In the genomic region with DNA sequence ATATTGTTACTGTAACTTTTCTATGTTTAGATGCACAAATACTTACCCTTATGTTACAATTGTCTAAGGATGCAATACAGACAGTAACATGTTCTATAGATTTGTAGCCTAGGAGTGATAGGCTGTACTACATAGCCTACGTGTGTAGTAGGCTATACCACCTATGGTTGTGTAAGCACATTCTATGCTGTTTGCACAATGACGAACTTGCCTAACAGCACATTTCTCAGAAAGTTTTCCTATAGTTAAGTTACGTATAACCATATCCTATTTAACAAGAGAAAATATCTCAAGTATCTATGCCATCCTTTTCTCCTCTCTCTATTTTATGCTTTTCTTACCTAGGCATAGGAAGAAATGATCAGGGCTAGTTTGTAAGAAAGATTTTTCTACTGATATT, we compare ENCODE assay signal across 37 cellular contexts.
DNase-seq lines count a peak whose midpoint lies in the region; ATAC-seq, FAIRE-seq and TF ChIP-seq lines count a peak whose summit lies in the region.
"Had no signal": no experiment of that assay in that cellular context is flagged by ENCODE, and none has a peak within 500 bp of the region (broad histone marks: within the 10 kb centered on the region; RNA-seq: fewer than 3 reads in every experiment).

No MANE protein-coding gene starts in this region.

- no peak overlapping the region for H4K12ac ChIP-seq in trophoblast cell (ENCODE audit: low read depth, low read length)

- no peak overlapping the region for H2BK12ac ChIP-seq in trophoblast cell (ENCODE audit: low read length)

- H3K27me3 ChIP-seq in astrocyte (ENCODE audit: insufficient read depth, low read length) (no peaks in the 10 kb centered on the region), pancreas (peaks cover 0 to 17% (median 0%) of the 10 kb centered on the region in 4 donors), trophoblast cell (ENCODE audit: insufficient read depth, low read length) (no peaks in the 10 kb centered on the region)
- H3K27me3 ChIP-seq: BE2C had no signal

- no peaks in the 10 kb centered on the region for H3K79me2 ChIP-seq in astrocyte (ENCODE audit: insufficient read depth, low read length)
- H3K79me2 ChIP-seq in trophoblast cell (ENCODE audit: control insufficient read depth, insufficient read depth, low read length, poor library complexity), result no peaks in the 10 kb centered on the region

- no peak overlapping the region for H4K91ac ChIP-seq in trophoblast cell (ENCODE audit: low read depth, low read length)

- no peak overlapping the region for H3K23ac ChIP-seq in trophoblast cell (ENCODE audit: low read length)

- no peak overlapping the region for H3K4me3 Mint-ChIP-seq in astrocyte (ENCODE audit: unreplicated experiment)
- H3K4me3 Mint-ChIP-seq in HFFc6, result no peak overlapping the region
- H3K4me3 Mint-ChIP-seq: B cell; CD14-positive monocyte; CD4-positive, alpha-beta memory T cell; CD4-positive, alpha-beta T cell; CD4-positive, CD25-positive, alpha-beta regulatory T cell; CD8-positive, alpha-beta memory T cell; CD8-positive, alpha-beta T cell had no signal

- H2BK5ac ChIP-seq in trophoblast cell (ENCODE audit: low read depth, low read length, poor library complexity), result no peak overlapping the region

- whole genome bisulfite sequencing in pancreas, 2 donors, result 62 to 65% methylated on average over 3 of the region's 3 CpGs
- no CpG with 5 or more reads among the region's 3 CpGs for WGBS in trophoblast cell (ENCODE audit: extremely low coverage, insufficient coverage, insufficient read length)

- H4K8ac ChIP-seq in trophoblast cell (ENCODE audit: low read depth, low read length), result no peak overlapping the region

- no peak overlapping the region for H3K9ac ChIP-seq in astrocyte (ENCODE audit: low read length)
- no peak overlapping the region for H3K9ac ChIP-seq in trophoblast cell (ENCODE audit: low read length)
- H3K9ac ChIP-seq: BLaER1; BLaER1 treated with 17β-estradiol and CSF1 and Interleukin-3, amounts not matched to agents 10 nM and 100 nM had no signal

- TF ChIP-seq CTCF in astrocyte (IDR thresholded peaks at IDR 0.05; ENCODE audit: insufficient read depth, low read depth, low read length), result no peak
- no peak for TF ChIP-seq CTCF in pancreas (IDR thresholded peaks at IDR 0.05)
- TF ChIP-seq CTCF in HFFc6 (IDR thresholded peaks at IDR 0.05), result no peak

- H4K20me1 ChIP-seq in astrocyte (ENCODE audit: insufficient read depth, low read length), result no peaks in the 10 kb centered on the region
- H4K20me1 ChIP-seq: BLaER1; BLaER1 treated with 17β-estradiol and CSF1 and Interleukin-3, amounts not matched to agents 10 nM and 100 nM had no signal

- H3K27me3 Mint-ChIP-seq in astrocyte (ENCODE audit: low read depth, unreplicated experiment) (no peaks in the 10 kb centered on the region), HFFc6 (ENCODE audit: insufficient read depth) (no peaks in the 10 kb centered on the region)
- H3K27me3 Mint-ChIP-seq: B cell; CD4-positive, alpha-beta memory T cell; CD4-positive, alpha-beta T cell; CD4-positive, CD25-positive, alpha-beta regulatory T cell had no signal

- H3K9me3 Mint-ChIP-seq in astrocyte (ENCODE audit: unreplicated experiment) (no peaks in the 10 kb centered on the region), HFFc6 (0 out of 2 replicates have a peak, but pooled peaks cover 5% of the 10 kb centered on the region)

- H3K36me3 Mint-ChIP-seq in astrocyte (ENCODE audit: low read depth, unreplicated experiment) (no peaks in the 10 kb centered on the region), HFFc6 (ENCODE audit: low read depth) (no peaks in the 10 kb centered on the region)
- H3K36me3 Mint-ChIP-seq: CD14-positive monocyte; CD4-positive, alpha-beta memory T cell; CD4-positive, CD25-positive, alpha-beta regulatory T cell; CD8-positive, alpha-beta memory T cell; CD8-positive, alpha-beta T cell had no signal

- H3K4me2 ChIP-seq in astrocyte (ENCODE audit: low read length) (no peak overlapping the region), trophoblast cell (ENCODE audit: low read length) (no peak overlapping the region)
- H3K4me2 ChIP-seq: A549; BLaER1; BLaER1 treated with 17β-estradiol and CSF1 and Interleukin-3, amounts not matched to agents 10 nM and 100 nM had no signal

- no peak for TF ChIP-seq POLR2A in GM12891 (IDR thresholded peaks at IDR 0.05; ENCODE audit: low read depth, low read length)

- H3K18ac ChIP-seq in trophoblast cell (ENCODE audit: low read length), result no peak overlapping the region

- DNase-seq in GM12891 (ENCODE audit: insufficient read length, low spot score), result no peak
- no peak for DNase-seq in astrocyte (ENCODE audit: low read depth)
- DNase-seq in pancreas, result no peak
- DNase-seq in trophoblast cell, result peak; percentile 66 to 90
- DNase-seq in epidermal melanocyte (ENCODE audit: insufficient read length, low spot score), result no peak
- DNase-seq in iPS-NIHi11 (ENCODE audit: low spot score), result no peak
- no peak for DNase-seq in posterior cingulate gyrus
- no peak for DNase-seq in HFFc6
- DNase-seq: 8988T; ACHN; AML-193; BE2C; C1 segment of cervical spinal cord; Caco-2; Calu3; CD4-positive, alpha-beta memory T cell; CD4-positive, alpha-beta T cell; CD4-positive, CD25-positive, alpha-beta regulatory T cell; CD8-positive, alpha-beta memory T cell; CD8-positive, alpha-beta T cell; COR-L47; DMS 273 treated with DMSO at 0.1 percent for 48 hours; DMS153; DMS53; DMS79; DMS79 treated with DMSO at 0.1 percent for 48 hours; DND-41; EL had no signal

- H2AK5ac ChIP-seq in trophoblast cell (ENCODE audit: low read length), result no peak overlapping the region

- H3K36me3 ChIP-seq in astrocyte (ENCODE audit: insufficient read depth, low read length) (no peaks in the 10 kb centered on the region), pancreas (no peaks in the 10 kb centered on the region), trophoblast cell (ENCODE audit: control insufficient read depth in 1 of 2, insufficient read depth in 2 of 2, low read length in 2 of 2) (no peaks in the 10 kb centered on the region)
- H3K36me3 ChIP-seq: BE2C; BLaER1; BLaER1 treated with 17β-estradiol and CSF1 and Interleukin-3, amounts not matched to agents 10 nM and 100 nM had no signal

- H2BK120ac ChIP-seq in trophoblast cell (ENCODE audit: insufficient read depth, low read length, poor library complexity), result no peak overlapping the region

- intact Hi-C loops in pancreas (cut with DNase I) (no loop called here), posterior cingulate gyrus (cut with DNase I) (no loop called here)

- FAIRE-seq in GM12891 (lab: Jason Lieb, UNC), result peak; percentile 16
- peak; percentile 37 for FAIRE-seq in astrocyte (lab: Jason Lieb, UNC)
- peak; percentile 13 for FAIRE-seq in pancreas (lab: Jason Lieb, UNC)
- FAIRE-seq: A204.1, A549, D721Med had no signal

- no peak overlapping the region for H3K27ac Mint-ChIP-seq in astrocyte (ENCODE audit: unreplicated experiment)
- no peak overlapping the region for H3K27ac Mint-ChIP-seq in HFFc6
- H3K27ac Mint-ChIP-seq: B cell; CD14-positive monocyte; CD4-positive, alpha-beta memory T cell; CD4-positive, alpha-beta T cell; CD4-positive, CD25-positive, alpha-beta regulatory T cell; CD8-positive, alpha-beta memory T cell; CD8-positive, alpha-beta T cell had no signal

- no peaks in the 10 kb centered on the region for H3K9me3 ChIP-seq in astrocyte (ENCODE audit: insufficient read depth, low read depth, low read length)
- no peaks in the 10 kb centered on the region for H3K9me3 ChIP-seq in pancreas
- H3K9me3 ChIP-seq in trophoblast cell (ENCODE audit: insufficient read depth, low read depth, low read length), result no peaks in the 10 kb centered on the region
- H3K9me3 ChIP-seq: A549, BE2C, BLaER1, Caco-2 had no signal

- H3K4me1 Mint-ChIP-seq in astrocyte (ENCODE audit: low read depth, unreplicated experiment) (peaks cover 4% of the 10 kb centered on the region), HFFc6 (ENCODE audit: low read depth) (no peaks in the 10 kb centered on the region)
- H3K4me1 Mint-ChIP-seq: CD4-positive, alpha-beta memory T cell; CD4-positive, CD25-positive, alpha-beta regulatory T cell; CD8-positive, alpha-beta memory T cell had no signal

- H3K79me1 ChIP-seq in trophoblast cell (ENCODE audit: low read length), result no peaks in the 10 kb centered on the region

- H3K27ac ChIP-seq in astrocyte (ENCODE audit: low read depth, low read length), result no peak overlapping the region
- H3K27ac ChIP-seq in pancreas, result no peak overlapping the region
- H3K27ac ChIP-seq in trophoblast cell (ENCODE audit: low read depth, low read length), result no peak overlapping the region
- H3K27ac ChIP-seq: 22Rv1; A549; BLaER1; BLaER1 treated with 17β-estradiol and CSF1 and Interleukin-3, amounts not matched to agents 10 nM and 100 nM; C4-2B had no signal

- ATAC-seq in pancreas, result no peak
- ATAC-seq: A549; CD8-positive, alpha-beta T cell had no signal

- no peak overlapping the region for H2AFZ ChIP-seq in astrocyte (ENCODE audit: low read depth, low read length)
- H2AFZ ChIP-seq in trophoblast cell (ENCODE audit: insufficient read depth, low read length, poor library complexity), result no peak overlapping the region

- H3K4me1 ChIP-seq in astrocyte (ENCODE audit: insufficient read depth, low read length), result no peaks in the 10 kb centered on the region
- no peaks in the 10 kb centered on the region for H3K4me1 ChIP-seq in pancreas
- no peaks in the 10 kb centered on the region for H3K4me1 ChIP-seq in trophoblast cell (ENCODE audit: control insufficient read depth in 1 of 2, insufficient read depth in 2 of 2, low read length in 2 of 2)
- H3K4me1 ChIP-seq: A549, BE2C, Caco-2 had no signal

- H3K4me3 ChIP-seq in astrocyte (ENCODE audit: insufficient read depth, low read depth, low read length) (no peak overlapping the region), pancreas (no peak overlapping the region), trophoblast cell (ENCODE audit: low read depth, low read length) (no peak overlapping the region)
- H3K4me3 ChIP-seq: A549; BLaER1; BLaER1 treated with 17β-estradiol and CSF1 and Interleukin-3, amounts not matched to agents 10 nM and 100 nM had no signal

- no peak overlapping the region for H3K4ac ChIP-seq in trophoblast cell (ENCODE audit: low read depth, low read length)

- H3K14ac ChIP-seq in trophoblast cell (ENCODE audit: low read length), result no peak overlapping the region

TF ChIP-seq in GM12891, 5 proteins besides CTCF, POLR2A, EP300 and RAD21:
- no peak for TF ChIP-seq PAX5 (IDR thresholded peaks at IDR 0.05; ENCODE audit: insufficient read depth, low read length, severe bottlenecking)
- TF ChIP-seq TAF1 (IDR thresholded peaks at IDR 0.05; ENCODE audit: low read depth, low read length), result no peak
- TF ChIP-seq POU2F2 (IDR thresholded peaks at IDR 0.05; ENCODE audit: low read depth, low read length), result no peak
- TF ChIP-seq SPI1 (IDR thresholded peaks at IDR 0.05; ENCODE audit: low read depth, low read length), result no peak
- TF ChIP-seq POLR2AphosphoS5 (IDR thresholded peaks at IDR 0.05; ENCODE audit: low read depth, low read length), result no peak

Comparison
In these comparisons a context has a peak if more than half of its experiments do, and no peak if none do; other contexts are left out.
1. DNase-seq: peak in trophoblast cell (2 of 2); none in GM12891 (single experiment), astrocyte (single experiment), pancreas (0 of 6), epidermal melanocyte (single experiment), iPS-NIHi11 (single experiment), posterior cingulate gyrus (0 of 10) and HFFc6 (single experiment).